ENCODE assay signal across 10 cellular contexts in genomic region chr10:132036153-132036886, GRCh38. TPM values are rescaled to one million over a fixed set of nuclear protein-coding genes. Genes with fewer than 3 reads are reported as not detected.
DNase-seq lines count a peak whose midpoint lies in the region; ATAC-seq and TF ChIP-seq lines count a peak whose summit lies in the region.
"Had no signal": no experiment of that assay in that cellular context is flagged by ENCODE, and none has a peak within 500 bp of the region (broad histone marks: within the 10 kb centered on the region; RNA-seq: fewer than 3 reads in every experiment).

No MANE protein-coding gene starts in this region.

- peak; percentile 62 to 79 for ATAC-seq in left cardiac atrium
- ATAC-seq in GM18502 (IDR thresholded peaks at IDR 0.05; ENCODE audit: poor library complexity, unreplicated experiment), result no peak
- no peak for ATAC-seq in GM21423 (IDR thresholded peaks at IDR 0.05; ENCODE audit: unreplicated experiment)
- ATAC-seq: HCT116 had no signal

- H3K36me3 ChIP-seq in WERI-Rb-1, result no peaks in the 10 kb centered on the region

- intact Hi-C loops in left cardiac atrium (cut with DNase I), result loop anchor here in 1 of 2 donors (5.0 kb wide), 1 partner anchor 106 kb away; no protein-coding TSS in a partner anchor

- H3K4me3 ChIP-seq in WERI-Rb-1 (ENCODE audit: low read depth, low read length), result peak overlapping the region; percentile 52

- in situ Hi-C loops in Caki2 (cut with HindIII; ENCODE audit: low pct_unique_long_range_greater_than_20kb, low sequenced_read_pairs), result no loop called here

- DNase-seq in Caki2 (ENCODE audit: low read depth) (peak; percentile 19), WERI-Rb-1 (peak; percentile 46), left cardiac atrium (no peak), putamen (ENCODE audit: low spot score) (peak; percentile 26), SHP77 (lab: John Stamatoyannopoulos, UW) (no peak)
- no peak for DNase-seq in activated CD4-positive, CD25-positive, alpha-beta regulatory T cell treated with anti-CD3 and anti-CD28 coated beads, Interleukin-2, amount 50 U/mL, for 72 hours
- DNase-seq: activated B cell treated with CpG ODN at 0.5 μM for 24 hours had no signal

- H3K27ac ChIP-seq in WERI-Rb-1, result no peak overlapping the region

- no peak for TF ChIP-seq CTCF in WERI-Rb-1 (IDR thresholded peaks at IDR 0.05; ENCODE audit: low read depth, low read length)

- no peaks in the 10 kb centered on the region for H3K9me3 ChIP-seq in WERI-Rb-1 (ENCODE audit: severe bottlenecking)

- peaks cover 19% of the 10 kb centered on the region for H3K27me3 ChIP-seq in WERI-Rb-1 (ENCODE audit: insufficient read depth, low read depth, severe bottlenecking)

RNA-seq across cellular contexts. Expression of gene JAKMIP3, which starts 29.4 kb away (rescaled TPM):
- 0.54 and 1.9 TPM in 2 replicates for total RNA-seq in Caki2 (2014; rRNA removed; shearing (Covaris generic); ENCODE audit: low replicate concordance)
- total RNA-seq in left cardiac atrium, result 1 to 10 TPM in 1 of 2 donors, under 1 TPM in 1; 0.44 to 1.1 TPM

RNA-seq across cellular contexts. Expression of gene BNIP3, which starts 54.6 kb away (rescaled TPM):
- 564 and 575 TPM in 2 replicates for total RNA-seq in Caki2 (2014; rRNA removed; shearing (Covaris generic); ENCODE audit: low replicate concordance)
- total RNA-seq in left cardiac atrium, result 10 to 100 TPM; 67.1 to 87.1 TPM

Comparison
In these comparisons a context has a peak if more than half of its experiments do, and no peak if none do; other contexts are left out.
1. DNase-seq: peak in Caki2 (single experiment), WERI-Rb-1 (single experiment) and putamen (single experiment); none in left cardiac atrium (single experiment), SHP77 (0 of 2) and activated CD4-positive, CD25-positive, alpha-beta regulatory T cell treated with anti-CD3 and anti-CD28 coated beads, Interleukin-2, amount 50 U/mL, for 72 hours (single experiment).
2. ATAC-seq: peak in left cardiac atrium (2 of 2); none in GM18502 (single experiment) and GM21423 (single experiment).